In the genomic region with DNA sequence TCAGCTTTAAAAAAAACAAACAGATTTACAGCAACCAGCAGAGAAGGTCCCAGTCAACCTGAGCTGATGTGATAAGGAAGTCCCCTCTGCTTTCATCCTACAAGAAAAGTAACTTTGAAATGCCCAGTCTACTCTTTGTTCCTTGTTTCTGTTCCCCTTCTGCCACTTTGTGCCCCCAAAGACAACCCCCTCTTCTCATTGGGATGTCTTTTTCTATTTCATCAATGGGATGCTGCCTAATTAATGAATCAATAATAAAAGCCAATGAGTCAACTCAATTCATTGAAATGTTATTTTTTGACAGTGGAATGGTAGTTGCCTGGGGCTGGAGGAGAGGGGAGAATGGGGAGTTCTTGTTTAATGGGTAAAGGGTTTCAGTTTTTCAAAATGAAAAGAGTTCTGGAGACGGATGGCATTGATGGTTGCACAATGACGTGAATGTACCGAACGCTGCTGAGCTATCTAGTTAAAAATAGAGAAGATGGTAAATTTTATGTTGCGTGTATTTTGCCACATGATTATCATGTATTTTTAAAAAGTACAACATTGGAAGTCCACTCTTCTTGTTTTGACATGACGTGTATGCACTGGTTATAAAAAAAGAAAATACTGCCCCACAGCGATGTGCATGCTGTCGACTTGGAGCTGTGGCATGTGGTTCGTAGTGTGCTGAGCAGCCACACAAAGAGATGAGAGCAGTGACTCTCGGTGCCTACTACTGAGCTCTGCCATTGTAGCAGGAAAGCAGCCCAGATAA, we compare ENCODE assay signal across 1 cellular context.
TF ChIP-seq lines count a peak whose summit lies in the region.

No MANE protein-coding gene starts in this region.

TF ChIP-seq in GM23338, 12 proteins besides CTCF, POLR2A, EP300 and RAD21 (continued from another document):
- TF ChIP-seq, protein P1, sequence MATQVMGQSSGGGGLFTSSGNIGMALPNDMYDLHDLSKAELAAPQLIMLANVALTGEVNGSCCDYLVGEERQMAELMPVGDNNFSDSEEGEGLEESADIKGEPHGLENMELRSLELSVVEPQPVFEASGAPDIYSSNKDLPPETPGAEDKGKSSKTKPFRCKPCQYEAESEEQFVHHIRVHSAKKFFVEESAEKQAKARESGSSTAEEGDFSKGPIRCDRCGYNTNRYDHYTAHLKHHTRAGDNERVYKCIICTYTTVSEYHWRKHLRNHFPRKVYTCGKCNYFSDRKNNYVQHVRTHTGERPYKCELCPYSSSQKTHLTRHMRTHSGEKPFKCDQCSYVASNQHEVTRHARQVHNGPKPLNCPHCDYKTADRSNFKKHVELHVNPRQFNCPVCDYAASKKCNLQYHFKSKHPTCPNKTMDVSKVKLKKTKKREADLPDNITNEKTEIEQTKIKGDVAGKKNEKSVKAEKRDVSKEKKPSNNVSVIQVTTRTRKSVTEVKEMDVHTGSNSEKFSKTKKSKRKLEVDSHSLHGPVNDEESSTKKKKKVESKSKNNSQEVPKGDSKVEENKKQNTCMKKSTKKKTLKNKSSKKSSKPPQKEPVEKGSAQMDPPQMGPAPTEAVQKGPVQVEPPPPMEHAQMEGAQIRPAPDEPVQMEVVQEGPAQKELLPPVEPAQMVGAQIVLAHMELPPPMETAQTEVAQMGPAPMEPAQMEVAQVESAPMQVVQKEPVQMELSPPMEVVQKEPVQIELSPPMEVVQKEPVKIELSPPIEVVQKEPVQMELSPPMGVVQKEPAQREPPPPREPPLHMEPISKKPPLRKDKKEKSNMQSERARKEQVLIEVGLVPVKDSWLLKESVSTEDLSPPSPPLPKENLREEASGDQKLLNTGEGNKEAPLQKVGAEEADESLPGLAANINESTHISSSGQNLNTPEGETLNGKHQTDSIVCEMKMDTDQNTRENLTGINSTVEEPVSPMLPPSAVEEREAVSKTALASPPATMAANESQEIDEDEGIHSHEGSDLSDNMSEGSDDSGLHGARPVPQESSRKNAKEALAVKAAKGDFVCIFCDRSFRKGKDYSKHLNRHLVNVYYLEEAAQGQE (IDR thresholded peaks at IDR 0.05; ENCODE audit: unreplicated experiment), result no peak
- TF ChIP-seq POLR2AphosphoS5 (IDR thresholded peaks at IDR 0.05; ENCODE audit: low read depth), result no peak
- no peak for TF ChIP-seq ZNF331 (CRISPR knock-in tag; IDR thresholded peaks at IDR 0.05; ENCODE audit: low read depth)
- no peak for TF ChIP-seq STAT1 (IDR thresholded peaks at IDR 0.05; ENCODE audit: unreplicated experiment)
